ENCODE assay signal across 21 cellular contexts in genomic region chr17:58585554-58585953, GRCh38.
DNase-seq lines count a peak whose midpoint lies in the region; ATAC-seq, FAIRE-seq and TF ChIP-seq lines count a peak whose summit lies in the region.
"Had no signal": no experiment of that assay in that cellular context is flagged by ENCODE, and none has a peak within 500 bp of the region (broad histone marks: within the 10 kb centered on the region; RNA-seq: fewer than 3 reads in every experiment).

No MANE protein-coding gene starts in this region.

- H4K8ac ChIP-seq in IMR-90 (ENCODE audit: low read depth in 2 of 2, low read length in 2 of 2) (no peak overlapping the region), H9 (replicated peaks; ENCODE audit: insufficient read length, low read depth, low read length) (no peak overlapping the region)

- no peak overlapping the region for H2BK20ac ChIP-seq in IMR-90 (ENCODE audit: low read depth, low read length)
- H2BK20ac ChIP-seq in H9 (ENCODE audit: low read depth, low read length, poor library complexity, severe bottlenecking): no peak overlapping the region

- TF ChIP-seq POLR2A in IMR-90 (IDR thresholded peaks at IDR 0.05; ENCODE audit: low read depth, low read length) (no peak), H54 (IDR thresholded peaks at IDR 0.05; ENCODE audit: low read depth, low read length) (no peak)

- H3K27ac Mint-ChIP-seq in activated T-helper 17 cell treated with anti-CD3 and anti-CD28 coated beads, Interleukin-2, amount 50 U/mL, for 72 hours: peak overlapping the region; percentile 8
- no peak overlapping the region for H3K27ac Mint-ChIP-seq in H9
- H3K27ac Mint-ChIP-seq: B cell; CD4-positive, CD25-positive, alpha-beta regulatory T cell; CD8-positive, alpha-beta T cell; GM23338 had no signal

- FAIRE-seq in H54 (lab: Jason Lieb, UNC): no peak
- FAIRE-seq: G401.6, GM12892, GM19239 had no signal

- CTCF ChIA-PET in IMR-90 (lab: Yijun Ruan, JAX): no interaction called here

- peak overlapping the region; percentile 55 for H2AK9ac ChIP-seq in IMR-90 (replicated peaks; ENCODE audit: low read depth, low read length, poor library complexity)

- no peak overlapping the region for H3T11ph ChIP-seq in H9 (ENCODE audit: low read length)

- 73% methylated on average over 8 of the region's 10 CpGs; no CpG with 5 or more reads in 1 of the 2 experiments for WGBS in IMR-90 (ENCODE audit: extremely low coverage in 2 of 2, insufficient read length in 1 of 2), 2 experiments
- no CpG with 5 or more reads among the region's 10 CpGs for WGBS in H9 (ENCODE audit: extremely low coverage, insufficient read length, low lambda C conversion rate)

- no peak overlapping the region for H2BK12ac ChIP-seq in H9 (ENCODE audit: insufficient read length, low read depth, low read length)

- H3K4me1 Mint-ChIP-seq in activated T-helper 17 cell treated with anti-CD3 and anti-CD28 coated beads, Interleukin-2, amount 50 U/mL, for 72 hours: no peaks in the 10 kb centered on the region
- H3K4me1 Mint-ChIP-seq in H9: peaks cover 3 to 4% of the 10 kb centered on the region in 2 experiments; a peak in 1 of 4 replicates

- no peaks in the 10 kb centered on the region for H3K27me3 Mint-ChIP-seq in activated T-helper 17 cell treated with anti-CD3 and anti-CD28 coated beads, Interleukin-2, amount 50 U/mL, for 72 hours
- no peaks in the 10 kb centered on the region for H3K27me3 Mint-ChIP-seq in H9 (ENCODE audit: low read depth)
- H3K27me3 Mint-ChIP-seq: B cell had no signal

- H3K36me3 ChIP-seq in IMR-90 (ENCODE audit: control insufficient read depth, insufficient read depth, low read length): no peaks in the 10 kb centered on the region
- H3K36me3 ChIP-seq: BLaER1 had no signal

- intact Hi-C loops in IMR-90 (cut with micrococcal nuclease): loop anchor here (5.0 kb wide), 1 partner anchor 107 kb away; the partner anchor contains the start of genes RAD51C and TEX14

- no peak overlapping the region for H4K5ac ChIP-seq in IMR-90 (ENCODE audit: low read depth, low read length)
- H4K5ac ChIP-seq in H9 (ENCODE audit: insufficient read length, low read depth, low read length): no peak overlapping the region

- no peak overlapping the region for H3K4me3 ChIP-seq in IMR-90 (ENCODE audit: insufficient read depth, low read depth, low read length)
- H3K4me3 ChIP-seq: BLaER1, GM23338 had no signal

- H3K27me3 ChIP-seq in IMR-90 (ENCODE audit: control insufficient read depth, insufficient read depth, low read length) (peaks cover 17% of the 10 kb centered on the region), H9 (ENCODE audit: insufficient read depth, low read length) (no peaks in the 10 kb centered on the region)
- H3K27me3 ChIP-seq: BLaER1 had no signal

- H3K79me1 ChIP-seq in IMR-90 (ENCODE audit: low read depth in 1 of 2, low read length in 2 of 2) (no peaks in the 10 kb centered on the region), H9 (ENCODE audit: insufficient read depth, low read depth, low read length, poor library complexity, severe bottlenecking) (no peaks in the 10 kb centered on the region)

- no peak overlapping the region for H3K27ac ChIP-seq in IMR-90 (ENCODE audit: insufficient read depth, low read length)
- H3K27ac ChIP-seq in epithelial cell of prostate: peak overlapping the region; percentile 15
- peak overlapping the region; percentile 19 for H3K27ac ChIP-seq in substantia nigra (ENCODE audit: low read depth, low read length, poor library complexity, severe bottlenecking)
- no peak overlapping the region for H3K27ac ChIP-seq in H9 (ENCODE audit: insufficient read length, low read depth, low read length)
- H3K27ac ChIP-seq: BLaER1, C4-2B had no signal

- TF ChIP-seq RAD21 in IMR-90 (IDR thresholded peaks at IDR 0.05; ENCODE audit: low read length): no peak

- no peak overlapping the region for H3K4me2 ChIP-seq in IMR-90 (ENCODE audit: low read depth, low read length)
- no peak overlapping the region for H3K4me2 ChIP-seq in H9 (ENCODE audit: insufficient read depth, insufficient read length, low read length)
- H3K4me2 ChIP-seq: BLaER1, GM23338 had no signal

- H3K4me1 ChIP-seq in IMR-90 (ENCODE audit: control insufficient read depth, insufficient read depth, low read length): no peaks in the 10 kb centered on the region
- H3K4me1 ChIP-seq in H9 (ENCODE audit: insufficient read depth, low read length): no peaks in the 10 kb centered on the region
- H3K4me1 ChIP-seq: BLaER1, Caco-2 had no signal

- in situ Hi-C loops in IMR-90 (cut with MboI; ENCODE audit: low sequenced_read_pairs): loop anchor here (10.0 kb wide), 1 partner anchor 419 kb away; no protein-coding TSS in a partner anchor

- H3K23ac ChIP-seq in IMR-90 (ENCODE audit: low read depth, low read length) (no peak overlapping the region), H9 (ENCODE audit: insufficient read length, low read depth, low read length) (no peak overlapping the region)

- TF ChIP-seq CTCF in IMR-90 (conservative IDR thresholded peaks at IDR 0.05; ENCODE audit: low read depth, low read length) (no peak), H9 (conservative IDR thresholded peaks at IDR 0.05) (no peak)

- H3K56ac ChIP-seq in IMR-90 (ENCODE audit: extremely low read depth, insufficient read depth, low read length) (no peak overlapping the region), H9 (ENCODE audit: insufficient read length, low read depth, low read length) (no peak overlapping the region)

- ATAC-seq in IMR-90 (ENCODE audit: low read depth): no peak
- ATAC-seq in activated T-helper 17 cell treated with anti-CD3 and anti-CD28 coated beads, Interleukin-2, amount 50 U/mL, for 72 hours (replicated peaks): no peak
- ATAC-seq: CD8-positive, alpha-beta T cell; GM23338 had no signal

- H3K9me1 ChIP-seq in IMR-90 (ENCODE audit: insufficient read depth, low read length): no peaks in the 10 kb centered on the region

- H3K9me3 Mint-ChIP-seq in activated T-helper 17 cell treated with anti-CD3 and anti-CD28 coated beads, Interleukin-2, amount 50 U/mL, for 72 hours: no peaks in the 10 kb centered on the region
- H3K9me3 Mint-ChIP-seq in H9: no peaks in the 10 kb centered on the region
- H3K9me3 Mint-ChIP-seq: CD8-positive, alpha-beta T cell; GM23338 had no signal

- H3K79me2 ChIP-seq in H9 (ENCODE audit: insufficient read depth, low read length): no peaks in the 10 kb centered on the region

- H2BK120ac ChIP-seq in IMR-90 (ENCODE audit: low read depth, low read length) (no peak overlapping the region), H9 (ENCODE audit: low read depth, low read length, poor library complexity, severe bottlenecking) (no peak overlapping the region)

- POLR2A ChIA-PET in IMR-90 (lab: Charles Lee; ENCODE audit: unreplicated experiment): no interaction called here

- no peak overlapping the region for H3K4me3 Mint-ChIP-seq in activated T-helper 17 cell treated with anti-CD3 and anti-CD28 coated beads, Interleukin-2, amount 50 U/mL, for 72 hours
- H3K4me3 Mint-ChIP-seq in H9: no peak overlapping the region
- H3K4me3 Mint-ChIP-seq: B cell; CD4-positive, CD25-positive, alpha-beta regulatory T cell; CD8-positive, alpha-beta T cell; GM23338 had no signal

- H4K91ac ChIP-seq in IMR-90 (ENCODE audit: insufficient read depth, low read depth, low read length): no peak overlapping the region
- no peak overlapping the region for H4K91ac ChIP-seq in H9 (ENCODE audit: insufficient read length, low read depth, low read length)

- H2BK5ac ChIP-seq in IMR-90 (ENCODE audit: low read depth, low read length, poor library complexity, severe bottlenecking): no peak overlapping the region
- no peak overlapping the region for H2BK5ac ChIP-seq in H9 (ENCODE audit: insufficient read length, low read length)

- H3K9me3 ChIP-seq in IMR-90 (ENCODE audit: control insufficient read depth, insufficient read depth, low read length): no peaks in the 10 kb centered on the region
- H3K9me3 ChIP-seq in H9 (ENCODE audit: control insufficient read depth, low read depth, low read length): no peaks in the 10 kb centered on the region
- H3K9me3 ChIP-seq: BLaER1, Caco-2 had no signal

- no peaks in the 10 kb centered on the region for H3K36me3 Mint-ChIP-seq in activated T-helper 17 cell treated with anti-CD3 and anti-CD28 coated beads, Interleukin-2, amount 50 U/mL, for 72 hours (ENCODE audit: low read depth)
- H3K36me3 Mint-ChIP-seq in H9 (ENCODE audit: insufficient read depth in 1 of 3, low read depth in 3 of 3): no peaks in the 10 kb centered on the region
- H3K36me3 Mint-ChIP-seq: CD4-positive, CD25-positive, alpha-beta regulatory T cell; CD8-positive, alpha-beta T cell had no signal

- no peak overlapping the region for H3K4ac ChIP-seq in IMR-90 (ENCODE audit: low read depth, low read length)
- H3K4ac ChIP-seq in H9 (ENCODE audit: low read depth, low read length): no peak overlapping the region

- no peaks in the 10 kb centered on the region for H4K20me1 ChIP-seq in IMR-90 (ENCODE audit: insufficient read depth, low read length)
- no peaks in the 10 kb centered on the region for H4K20me1 ChIP-seq in H9 (ENCODE audit: control insufficient read depth, insufficient read depth, insufficient read length)
- H4K20me1 ChIP-seq: BLaER1 had no signal

- no peak overlapping the region for H2BK15ac ChIP-seq in IMR-90 (ENCODE audit: low read depth, low read length)
- no peak overlapping the region for H2BK15ac ChIP-seq in H9 (ENCODE audit: low read depth, low read length)

- no peak for DNase-seq in IMR-90
- DNase-seq in epithelial cell of prostate (ENCODE audit: low read depth, low spot score): no peak
- peak in 2 of 49 donors; percentile 1 to 2 for DNase-seq in substantia nigra (lab: John Stamatoyannopoulos, UW)
- no peak for DNase-seq in AML-193 (lab: John Stamatoyannopoulos, UW)
- no peak for DNase-seq in H54 (ENCODE audit: insufficient read length, low spot score)
- no peak for DNase-seq in H9
- DNase-seq: 8988T; Caco-2; CD4-positive, CD25-positive, alpha-beta regulatory T cell; CD8-positive, alpha-beta T cell; DMS153; DND-41; HCEC 1CT had no signal

- no peak overlapping the region for H3K9ac ChIP-seq in IMR-90 (ENCODE audit: low read depth, low read length)
- H3K9ac ChIP-seq in H9 (ENCODE audit: extremely low read depth, insufficient read length, low read length): no peak overlapping the region
- H3K9ac ChIP-seq: BLaER1 had no signal

- no TSS peak for BruUV-seq in IMR-90 (replicated peaks; lab: Mats Ljungman, UMichigan)

- H2AFZ ChIP-seq in IMR-90 (replicated peaks; ENCODE audit: low read length, poor library complexity): no peak overlapping the region
- H2AFZ ChIP-seq in H9 (ENCODE audit: low read length): no peak overlapping the region
- H2AFZ ChIP-seq: GM23338 had no signal

- no peak overlapping the region for H3K14ac ChIP-seq in IMR-90 (replicated peaks; ENCODE audit: low read depth, low read length)
- no peak overlapping the region for H3K14ac ChIP-seq in H9 (ENCODE audit: insufficient read depth, low read length)

- H2AK5ac ChIP-seq in IMR-90 (ENCODE audit: low read depth, low read length) (no peak overlapping the region), H9 (ENCODE audit: insufficient read length, low read length) (no peak overlapping the region)

- dilution Hi-C loops in IMR-90 (cut with HindIII; ENCODE audit: low sequenced_read_pairs, unreplicated experiment): no loop called here

- no peak overlapping the region for H3K18ac ChIP-seq in IMR-90 (ENCODE audit: low read depth, low read length)
- no peak overlapping the region for H3K18ac ChIP-seq in H9 (ENCODE audit: insufficient read length, low read depth, low read length)

- H3K23me2 ChIP-seq in H9 (ENCODE audit: insufficient read length, low read depth, low read length, poor library complexity, severe bottlenecking): no peaks in the 10 kb centered on the region

TF ChIP-seq in IMR-90, 13 proteins besides CTCF, POLR2A, EP300 and RAD21 (continues in another document):
- no peak for TF ChIP-seq NFE2L2 (IDR thresholded peaks at IDR 0.05; ENCODE audit: low read depth, low read length)

Comparison
In these comparisons a context has a peak if more than half of its experiments do, and no peak if none do; other contexts are left out.
1. H3K27ac ChIP-seq: peak in epithelial cell of prostate (single experiment) and substantia nigra (single experiment); none in IMR-90 (single experiment) and H9 (single experiment).